In the genomic region with DNA sequence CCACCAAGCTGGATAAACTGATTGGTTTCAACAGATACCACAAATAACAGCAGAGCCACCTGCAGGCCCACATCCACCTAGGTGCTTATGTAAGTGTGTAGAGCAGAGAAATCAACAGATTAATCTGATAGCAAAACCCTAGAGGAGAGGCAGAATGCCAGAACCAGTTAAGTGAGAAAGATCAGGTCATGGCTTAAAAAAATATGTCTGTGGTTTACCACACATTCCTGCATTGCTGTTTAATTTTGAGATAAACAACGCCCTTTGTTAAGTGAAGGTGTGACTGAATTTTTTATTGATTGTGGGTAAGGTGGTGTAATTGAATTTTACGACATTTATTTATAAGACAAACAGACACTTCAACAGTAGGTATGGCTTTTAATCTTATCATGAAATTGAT, we compare ENCODE assay signal across 1 cellular context.
TF ChIP-seq lines count a peak whose summit lies in the region.

No MANE protein-coding gene starts in this region.

TF ChIP-seq in HCT116, 20 proteins besides CTCF, POLR2A, EP300 and RAD21 (continued from another document):
- TF ChIP-seq, protein P1, sequence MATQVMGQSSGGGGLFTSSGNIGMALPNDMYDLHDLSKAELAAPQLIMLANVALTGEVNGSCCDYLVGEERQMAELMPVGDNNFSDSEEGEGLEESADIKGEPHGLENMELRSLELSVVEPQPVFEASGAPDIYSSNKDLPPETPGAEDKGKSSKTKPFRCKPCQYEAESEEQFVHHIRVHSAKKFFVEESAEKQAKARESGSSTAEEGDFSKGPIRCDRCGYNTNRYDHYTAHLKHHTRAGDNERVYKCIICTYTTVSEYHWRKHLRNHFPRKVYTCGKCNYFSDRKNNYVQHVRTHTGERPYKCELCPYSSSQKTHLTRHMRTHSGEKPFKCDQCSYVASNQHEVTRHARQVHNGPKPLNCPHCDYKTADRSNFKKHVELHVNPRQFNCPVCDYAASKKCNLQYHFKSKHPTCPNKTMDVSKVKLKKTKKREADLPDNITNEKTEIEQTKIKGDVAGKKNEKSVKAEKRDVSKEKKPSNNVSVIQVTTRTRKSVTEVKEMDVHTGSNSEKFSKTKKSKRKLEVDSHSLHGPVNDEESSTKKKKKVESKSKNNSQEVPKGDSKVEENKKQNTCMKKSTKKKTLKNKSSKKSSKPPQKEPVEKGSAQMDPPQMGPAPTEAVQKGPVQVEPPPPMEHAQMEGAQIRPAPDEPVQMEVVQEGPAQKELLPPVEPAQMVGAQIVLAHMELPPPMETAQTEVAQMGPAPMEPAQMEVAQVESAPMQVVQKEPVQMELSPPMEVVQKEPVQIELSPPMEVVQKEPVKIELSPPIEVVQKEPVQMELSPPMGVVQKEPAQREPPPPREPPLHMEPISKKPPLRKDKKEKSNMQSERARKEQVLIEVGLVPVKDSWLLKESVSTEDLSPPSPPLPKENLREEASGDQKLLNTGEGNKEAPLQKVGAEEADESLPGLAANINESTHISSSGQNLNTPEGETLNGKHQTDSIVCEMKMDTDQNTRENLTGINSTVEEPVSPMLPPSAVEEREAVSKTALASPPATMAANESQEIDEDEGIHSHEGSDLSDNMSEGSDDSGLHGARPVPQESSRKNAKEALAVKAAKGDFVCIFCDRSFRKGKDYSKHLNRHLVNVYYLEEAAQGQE (IDR thresholded peaks at IDR 0.05; ENCODE audit: low read depth), result no peak
- no peak for TF ChIP-seq EGR1 (IDR thresholded peaks at IDR 0.05; ENCODE audit: low read depth)
- TF ChIP-seq ZFX (IDR thresholded peaks at IDR 0.05), result no peak
- no peak for TF ChIP-seq TCF7L2 (IDR thresholded peaks at IDR 0.05; ENCODE audit: borderline replicate concordance, extremely low read depth, insufficient read depth, insufficient read length)
- no peak for TF ChIP-seq SRF (IDR thresholded peaks at IDR 0.05; ENCODE audit: low read depth)
- no peak for TF ChIP-seq CBX3 (IDR thresholded peaks at IDR 0.05; ENCODE audit: low read depth)
